ENCODE assay signal across 8 cellular contexts in the genomic region with DNA sequence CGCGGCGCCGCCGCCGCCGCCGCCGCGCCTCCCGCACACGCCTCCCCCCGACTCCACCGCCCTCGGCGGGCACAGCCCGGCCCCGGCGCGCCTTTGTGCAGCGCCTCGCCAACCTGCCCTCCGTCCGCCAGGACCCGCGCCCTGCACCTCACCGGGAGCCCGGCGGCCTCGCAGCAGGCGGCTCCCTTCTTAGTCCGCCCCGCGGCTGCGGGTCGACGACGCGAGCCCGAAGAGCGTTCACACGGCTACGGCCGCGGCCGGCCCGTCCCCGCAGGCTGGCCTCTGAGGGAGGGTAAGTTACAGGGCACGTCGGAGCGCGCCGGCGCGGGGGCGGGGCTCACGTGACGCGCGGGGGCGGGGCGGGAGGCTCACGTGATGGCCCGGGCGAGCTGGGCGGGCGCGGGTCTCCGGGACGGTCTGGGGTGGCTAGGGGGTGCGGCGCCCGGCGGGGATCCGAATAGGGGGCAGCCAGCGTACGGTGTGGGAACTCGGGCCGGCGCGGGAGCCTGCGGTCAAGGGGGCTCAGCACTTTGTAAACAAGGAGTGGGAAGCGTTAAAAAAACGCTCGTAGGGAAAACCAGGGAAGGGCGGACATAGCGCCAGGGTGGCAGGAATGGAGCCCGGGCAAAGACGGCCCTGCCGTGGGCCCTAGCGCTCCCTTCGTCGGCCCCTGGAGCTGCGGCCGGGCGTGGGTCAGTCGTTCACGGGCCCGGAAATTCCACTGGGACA. TPM values are rescaled to one million over a fixed set of nuclear protein-coding genes. Genes with fewer than 3 reads are reported as not detected.
DNase-seq lines count a peak whose midpoint lies in the region; ATAC-seq and TF ChIP-seq lines count a peak whose summit lies in the region.

A gene with protein sequence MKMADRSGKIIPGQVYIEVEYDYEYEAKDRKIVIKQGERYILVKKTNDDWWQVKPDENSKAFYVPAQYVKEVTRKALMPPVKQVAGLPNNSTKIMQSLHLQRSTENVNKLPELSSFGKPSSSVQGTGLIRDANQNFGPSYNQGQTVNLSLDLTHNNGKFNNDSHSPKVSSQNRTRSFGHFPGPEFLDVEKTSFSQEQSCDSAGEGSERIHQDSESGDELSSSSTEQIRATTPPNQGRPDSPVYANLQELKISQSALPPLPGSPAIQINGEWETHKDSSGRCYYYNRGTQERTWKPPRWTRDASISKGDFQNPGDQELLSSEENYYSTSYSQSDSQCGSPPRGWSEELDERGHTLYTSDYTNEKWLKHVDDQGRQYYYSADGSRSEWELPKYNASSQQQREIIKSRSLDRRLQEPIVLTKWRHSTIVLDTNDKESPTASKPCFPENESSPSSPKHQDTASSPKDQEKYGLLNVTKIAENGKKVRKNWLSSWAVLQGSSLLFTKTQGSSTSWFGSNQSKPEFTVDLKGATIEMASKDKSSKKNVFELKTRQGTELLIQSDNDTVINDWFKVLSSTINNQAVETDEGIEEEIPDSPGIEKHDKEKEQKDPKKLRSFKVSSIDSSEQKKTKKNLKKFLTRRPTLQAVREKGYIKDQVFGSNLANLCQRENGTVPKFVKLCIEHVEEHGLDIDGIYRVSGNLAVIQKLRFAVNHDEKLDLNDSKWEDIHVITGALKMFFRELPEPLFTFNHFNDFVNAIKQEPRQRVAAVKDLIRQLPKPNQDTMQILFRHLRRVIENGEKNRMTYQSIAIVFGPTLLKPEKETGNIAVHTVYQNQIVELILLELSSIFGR (minus strand): TSS at position 301 of the 729 bp plus-strand sequence. CDS start 19,976 bp downstream, outside the sequence.

- H3K79me2 ChIP-seq in DND-41 (ENCODE audit: insufficient read depth, low read length): peaks cover 51% of the 10 kb centered on the region

- H3K36me3 ChIP-seq in DND-41 (ENCODE audit: insufficient read depth, low read length) (no peaks in the 10 kb centered on the region; the same call in 1 of the 2 replicates), gastroesophageal sphincter (no peaks in the 10 kb centered on the region), neutrophil (no peaks in the 10 kb centered on the region), subcutaneous abdominal adipose tissue (ENCODE audit: control insufficient read depth in 5 of 5, insufficient read depth in 5 of 5, low read length in 5 of 5) (no peaks in the 10 kb centered on the region)

- peak within 1 kb of the TSS; percentile 41 to 83 for H3K4me3 ChIP-seq in DND-41 (ENCODE audit: low read depth in 1 of 2, low read length in 2 of 2)
- peak within 1 kb of the TSS; percentile 69 to 70 for H3K4me3 ChIP-seq in gastroesophageal sphincter
- peak within 1 kb of the TSS; percentile 88 for H3K4me3 ChIP-seq in neutrophil (ENCODE audit: low read depth in 1 of 2, low read length in 1 of 2)
- peak within 1 kb of the TSS; percentile 90 to 99 (median 93) for H3K4me3 ChIP-seq in subcutaneous abdominal adipose tissue (ENCODE audit: low read depth in 1 of 5, low read length in 5 of 5)

- H3K27me3 ChIP-seq in DND-41 (ENCODE audit: insufficient read depth, low read length, poor library complexity) (no peaks in the 10 kb centered on the region), gastroesophageal sphincter (no peaks in the 10 kb centered on the region), neutrophil (peaks cover 49% of the 10 kb centered on the region), subcutaneous abdominal adipose tissue (ENCODE audit: control insufficient read depth in 5 of 5, insufficient read depth in 4 of 5, low read length in 5 of 5) (no peaks in the 10 kb centered on the region)

- no peaks in the 10 kb centered on the region for H4K20me1 ChIP-seq in DND-41 (ENCODE audit: insufficient read depth, low read length)

- CTCF ChIA-PET in activated naive CD4-positive, alpha-beta T cell treated with anti-CD3 and anti-CD28 coated beads, Interleukin-2, amount 10 ng/mL, durations not matched to agents 7 days and 5 days (lab: Charles Lee): interaction anchor here (1.4 to 4.2 kb wide), 2 partner anchors 8 to 66 kb away, joined by 4 to 17 read pairs; no protein-coding TSS in a partner anchor

- H3K9ac ChIP-seq in DND-41 (ENCODE audit: low read depth, low read length) (peak within 1 kb of the TSS; percentile 89), subcutaneous abdominal adipose tissue (ENCODE audit: low read length in 5 of 5) (peak within 1 kb of the TSS; percentile 75 to 94 (median 91))

- peak within 1 kb of the TSS; percentile 94 for H3K4me2 ChIP-seq in DND-41 (ENCODE audit: insufficient read depth, low read length)

- no peaks in the 10 kb centered on the region for H3K9me3 Mint-ChIP-seq in IgD-negative memory B cell
- H3K9me3 Mint-ChIP-seq in activated naive CD4-positive, alpha-beta T cell treated with anti-CD3 and anti-CD28 coated beads, Interleukin-2, amount 10 ng/mL, durations not matched to agents 7 days and 5 days: no peaks in the 10 kb centered on the region

- 0% methylated on average over 16 of the region's 99 CpGs; no CpG with 5 or more reads in 1 of the 2 donors for WGBS in gastroesophageal sphincter (ENCODE audit: low coverage in 1 of 2), 2 donors

- peak; percentile 89 to 91 for TF ChIP-seq POLR2A in gastroesophageal sphincter (IDR thresholded peaks at IDR 0.05)

- peak within 1 kb of the TSS; percentile 92 for H2AFZ ChIP-seq in DND-41 (ENCODE audit: low read depth, low read length)

- no peaks in the 10 kb centered on the region for H3K27me3 Mint-ChIP-seq in IgD-negative memory B cell
- H3K27me3 Mint-ChIP-seq in activated naive CD4-positive, alpha-beta T cell treated with anti-CD3 and anti-CD28 coated beads, Interleukin-2, amount 10 ng/mL, durations not matched to agents 7 days and 5 days: no peaks in the 10 kb centered on the region

- H3K9me3 ChIP-seq in DND-41 (ENCODE audit: insufficient read depth, low read length, severe bottlenecking): no peaks in the 10 kb centered on the region
- H3K9me3 ChIP-seq in gastroesophageal sphincter: no peaks in the 10 kb centered on the region
- H3K9me3 ChIP-seq in neutrophil: no peaks in the 10 kb centered on the region
- no peaks in the 10 kb centered on the region for H3K9me3 ChIP-seq in subcutaneous abdominal adipose tissue (ENCODE audit: control insufficient read depth in 5 of 5, low read length in 5 of 5)

- peak within 1 kb of the TSS; percentile 63 to 88 (median 72) for H3K27ac Mint-ChIP-seq in IgD-negative memory B cell
- H3K27ac Mint-ChIP-seq in activated naive CD4-positive, alpha-beta T cell treated with anti-CD3 and anti-CD28 coated beads, Interleukin-2, amount 10 ng/mL, durations not matched to agents 7 days and 5 days: peak within 1 kb of the TSS; percentile 83

- no peaks in the 10 kb centered on the region for H3K36me3 Mint-ChIP-seq in IgD-negative memory B cell
- no peaks in the 10 kb centered on the region for H3K36me3 Mint-ChIP-seq in activated naive CD4-positive, alpha-beta T cell treated with anti-CD3 and anti-CD28 coated beads, Interleukin-2, amount 10 ng/mL, durations not matched to agents 7 days and 5 days

- ATAC-seq in DND-41 (ENCODE audit: insufficient read depth, low read depth): peak; percentile 73
- ATAC-seq in GM21528 (IDR thresholded peaks at IDR 0.05; ENCODE audit: low FRiP score, unreplicated experiment): peak; percentile 79
- ATAC-seq in gastroesophageal sphincter: peak; percentile 96

- peaks cover 20 to 46% (median 37%) of the 10 kb centered on the region in 3 donors for H3K4me1 Mint-ChIP-seq in IgD-negative memory B cell
- H3K4me1 Mint-ChIP-seq in activated naive CD4-positive, alpha-beta T cell treated with anti-CD3 and anti-CD28 coated beads, Interleukin-2, amount 10 ng/mL, durations not matched to agents 7 days and 5 days: peaks cover 52% of the 10 kb centered on the region

- H3K4me1 ChIP-seq in DND-41 (ENCODE audit: insufficient read depth, low read length) (peaks cover 37% of the 10 kb centered on the region), gastroesophageal sphincter (peaks cover 0 to 48% (median 4%) of the 10 kb centered on the region in 3 donors), neutrophil (ENCODE audit: control insufficient read depth in 1 of 2, insufficient read depth in 1 of 2, low read depth in 1 of 2, low read length in 1 of 2) (peaks cover 40 to 49% of the 10 kb centered on the region in 2 experiments), subcutaneous abdominal adipose tissue (ENCODE audit: control insufficient read depth in 5 of 5, insufficient read depth in 5 of 5, low read length in 5 of 5) (peaks cover 5 to 39% (median 33%) of the 10 kb centered on the region in 5 donors)

- TF ChIP-seq CTCF in DND-41 (IDR thresholded peaks at IDR 0.05; ENCODE audit: borderline replicate concordance, extremely low read depth, low read length, poor library complexity, severe bottlenecking) (no peak), gastroesophageal sphincter (IDR thresholded peaks at IDR 0.05) (peak in 2 of 4 experiments; percentile 11 to 14), neutrophil (IDR thresholded peaks at IDR 0.05) (no peak)

- peak within 1 kb of the TSS; percentile 83 for H3K27ac ChIP-seq in DND-41 (ENCODE audit: low read length)
- peak within 1 kb of the TSS; percentile 92 to 96 (median 96) for H3K27ac ChIP-seq in gastroesophageal sphincter
- H3K27ac ChIP-seq in neutrophil: peak within 1 kb of the TSS; percentile 89
- peak within 1 kb of the TSS; percentile 98 for H3K27ac ChIP-seq in subcutaneous abdominal adipose tissue (ENCODE audit: low read depth, low read length)

- H3K4me3 Mint-ChIP-seq in IgD-negative memory B cell: peak within 1 kb of the TSS; percentile 84 to 98 (median 90)
- H3K4me3 Mint-ChIP-seq in activated naive CD4-positive, alpha-beta T cell treated with anti-CD3 and anti-CD28 coated beads, Interleukin-2, amount 10 ng/mL, durations not matched to agents 7 days and 5 days: peak within 1 kb of the TSS; percentile 80

- TF ChIP-seq EP300 in gastroesophageal sphincter (IDR thresholded peaks at IDR 0.05): no peak

- DNase-seq in DND-41: peak; percentile 86
- peak; percentile 62 for DNase-seq in SHP77 treated with DMSO at 0.1 percent for 48 hours (lab: John Stamatoyannopoulos, UW)
- DNase-seq in activated naive CD4-positive, alpha-beta T cell treated with anti-CD3 and anti-CD28 coated beads, Interleukin-2, amount 10 ng/mL, durations not matched to agents 7 days and 5 days: peak; percentile 89

RNA-seq across cellular contexts. Expression of the gene that starts here (rescaled TPM):
- 10.0 TPM for polyA plus RNA-seq in IgD-negative memory B cell
- 10 to 100 TPM; 28.0 to 43.1 (median 41.1) TPM for total RNA-seq in gastroesophageal sphincter

Comparison
In these comparisons a context has a peak if more than half of its experiments do, and no peak if none do; other contexts are left out.
1. Peak in every context shown above with its lines: DNase-seq, ATAC-seq, H3K4me3 ChIP-seq and H3K27ac ChIP-seq.